1 cellular context compared by ENCODE assay signal in the genomic region with DNA sequence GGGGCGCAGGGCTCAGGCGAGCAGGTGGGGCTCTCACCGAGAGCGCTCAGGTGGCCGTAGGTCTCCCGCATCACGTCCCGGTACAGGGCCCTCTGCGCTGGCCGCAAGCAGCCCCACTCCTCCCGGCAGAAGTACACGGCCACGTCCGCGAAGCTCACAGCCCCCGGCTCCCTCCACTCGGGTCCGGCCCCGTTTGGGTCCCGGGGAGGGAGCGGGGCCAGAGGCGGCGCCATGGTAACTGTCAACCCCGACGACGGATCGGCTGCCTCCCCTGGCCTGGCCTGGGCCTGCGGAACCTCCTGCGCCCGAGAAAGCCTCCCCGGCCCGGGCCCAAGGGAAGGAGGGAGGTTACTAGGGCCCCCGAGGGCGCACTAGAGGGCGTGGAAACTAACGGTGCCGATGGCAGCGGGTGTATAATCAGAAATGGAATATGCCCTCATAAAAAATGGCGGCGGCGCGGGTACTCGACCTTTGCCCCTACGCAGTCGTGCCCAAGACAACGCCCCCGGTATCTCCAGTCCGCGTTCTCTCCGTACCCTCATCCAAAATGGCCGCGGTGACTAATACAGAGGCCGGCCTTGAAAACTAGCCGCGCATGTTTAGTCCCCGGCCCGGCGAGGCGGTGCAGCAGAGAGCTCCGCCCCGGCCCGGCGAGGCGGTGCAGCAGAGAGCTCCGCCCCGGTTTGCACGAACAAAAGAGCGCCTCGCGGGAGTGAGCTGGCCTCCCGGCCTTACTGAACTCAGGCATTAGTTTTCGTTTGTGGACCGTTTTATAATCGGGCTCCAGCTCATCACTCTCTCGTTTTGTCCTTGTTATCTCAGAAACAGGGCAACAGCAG.
TF ChIP-seq lines count a peak whose summit lies in the region.

Gene ZNF764, minus strand, starts transcription at position 425 of the 839 bp plus-strand sequence. Its CDS starts 192 bp downstream, at position 233.

TF ChIP-seq in HepG2, 621 proteins besides CTCF, POLR2A, EP300 and RAD21 (continued from another document and continues in another):
- TF ChIP-seq ZBTB39 (CRISPR knock-in tag; IDR thresholded peaks at IDR 0.05): peak; percentile 89
- no peak; the same call in 1 of the 2 replicates for TF ChIP-seq RORA (CRISPR knock-in tag; IDR thresholded peaks at IDR 0.05)
- TF ChIP-seq, protein P1, sequence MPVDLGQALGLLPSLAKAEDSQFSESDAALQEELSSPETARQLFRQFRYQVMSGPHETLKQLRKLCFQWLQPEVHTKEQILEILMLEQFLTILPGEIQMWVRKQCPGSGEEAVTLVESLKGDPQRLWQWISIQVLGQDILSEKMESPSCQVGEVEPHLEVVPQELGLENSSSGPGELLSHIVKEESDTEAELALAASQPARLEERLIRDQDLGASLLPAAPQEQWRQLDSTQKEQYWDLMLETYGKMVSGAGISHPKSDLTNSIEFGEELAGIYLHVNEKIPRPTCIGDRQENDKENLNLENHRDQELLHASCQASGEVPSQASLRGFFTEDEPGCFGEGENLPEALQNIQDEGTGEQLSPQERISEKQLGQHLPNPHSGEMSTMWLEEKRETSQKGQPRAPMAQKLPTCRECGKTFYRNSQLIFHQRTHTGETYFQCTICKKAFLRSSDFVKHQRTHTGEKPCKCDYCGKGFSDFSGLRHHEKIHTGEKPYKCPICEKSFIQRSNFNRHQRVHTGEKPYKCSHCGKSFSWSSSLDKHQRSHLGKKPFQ (CRISPR knock-in tag; IDR thresholded peaks at IDR 0.05; ENCODE audit: insufficient replicate concordance): peak; percentile 79
- TF ChIP-seq PAF1 (CRISPR knock-in tag; IDR thresholded peaks at IDR 0.05): no peak
- no peak for TF ChIP-seq E2F5 (CRISPR knock-in tag; conservative IDR thresholded peaks at IDR 0.05)
- peak; percentile 29 for TF ChIP-seq ZIK1 (CRISPR knock-in tag; IDR thresholded peaks at IDR 0.05; ENCODE audit: borderline replicate concordance, low read depth)
- TF ChIP-seq ZNF530 (CRISPR knock-in tag; IDR thresholded peaks at IDR 0.05; ENCODE audit: low read depth): no peak
- TF ChIP-seq ZNF484 (CRISPR knock-in tag; IDR thresholded peaks at IDR 0.05; ENCODE audit: borderline replicate concordance, low read depth): peak; percentile 52; the same call in 1 of the 2 replicates
- no peak for TF ChIP-seq SNRNP70 (IDR thresholded peaks at IDR 0.05; ENCODE audit: low read depth, low read length)
- TF ChIP-seq ZNF510 (CRISPR knock-in tag; IDR thresholded peaks at IDR 0.05; ENCODE audit: low read depth): peak; percentile 67; the same call in 1 of the 2 replicates
- TF ChIP-seq KDM6A (CRISPR knock-in tag; IDR thresholded peaks at IDR 0.05; ENCODE audit: low read depth): no peak
- no peak; the same call in none of the 2 replicates for TF ChIP-seq ZNF547 (CRISPR knock-in tag; IDR thresholded peaks at IDR 0.05)
- TF ChIP-seq EHMT2 (IDR thresholded peaks at IDR 0.05; ENCODE audit: borderline replicate concordance, low read depth, low read length): no peak
- TF ChIP-seq GLMP (CRISPR knock-in tag; IDR thresholded peaks at IDR 0.05; ENCODE audit: borderline replicate concordance): no peak
- TF ChIP-seq ZBTB44 (CRISPR knock-in tag; IDR thresholded peaks at IDR 0.05): 0 out of 2 replicates have a peak, but pooled peaks have one; percentile 30
- peak; percentile 89 for TF ChIP-seq POLR2G (IDR thresholded peaks at IDR 0.05; ENCODE audit: low read depth, low read length)
- TF ChIP-seq KDM2A (CRISPR knock-in tag; IDR thresholded peaks at IDR 0.05; ENCODE audit: borderline replicate concordance, low read depth): peak; percentile 86
- peak; percentile 67 for TF ChIP-seq MYC (CRISPR knock-in tag; IDR thresholded peaks at IDR 0.05; ENCODE audit: borderline replicate concordance)
- TF ChIP-seq CBFB (CRISPR knock-in tag; IDR thresholded peaks at IDR 0.05): no peak; the same call in 1 of the 2 replicates
- TF ChIP-seq JDP2 (CRISPR knock-in tag; IDR thresholded peaks at IDR 0.05; ENCODE audit: borderline replicate concordance): no peak
- peak; percentile 97 for TF ChIP-seq THAP9 (CRISPR knock-in tag; IDR thresholded peaks at IDR 0.05; ENCODE audit: borderline replicate concordance)
- TF ChIP-seq TRIM24 (CRISPR knock-in tag; IDR thresholded peaks at IDR 0.05): no peak
- TF ChIP-seq BHLHE40 (IDR thresholded peaks at IDR 0.05; ENCODE audit: low read length): 0 out of 2 replicates have a peak, but pooled peaks have one; percentile 30
- TF ChIP-seq, protein P2, sequence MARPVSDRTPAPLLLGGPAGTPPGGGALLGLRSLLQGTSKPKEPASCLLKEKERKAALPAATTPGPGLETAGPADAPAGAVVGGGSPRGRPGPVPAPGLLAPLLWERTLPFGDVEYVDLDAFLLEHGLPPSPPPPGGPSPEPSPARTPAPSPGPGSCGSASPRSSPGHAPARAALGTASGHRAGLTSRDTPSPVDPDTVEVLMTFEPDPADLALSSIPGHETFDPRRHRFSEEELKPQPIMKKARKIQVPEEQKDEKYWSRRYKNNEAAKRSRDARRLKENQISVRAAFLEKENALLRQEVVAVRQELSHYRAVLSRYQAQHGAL (CRISPR knock-in tag; IDR thresholded peaks at IDR 0.05; ENCODE audit: not compliant biosample characterization): peak; percentile 30
- no peak for TF ChIP-seq ZNF432 (CRISPR knock-in tag; IDR thresholded peaks at IDR 0.05; ENCODE audit: borderline replicate concordance)
- peak; percentile 87; the same call in 1 of the 2 replicates for TF ChIP-seq ZBTB34 (CRISPR knock-in tag; IDR thresholded peaks at IDR 0.05)
- peak; percentile 45 for TF ChIP-seq HNRNPK (IDR thresholded peaks at IDR 0.05; ENCODE audit: low read depth, low read length, poor library complexity, severe bottlenecking)
- no peak; the same call in 1 of the 2 replicates for TF ChIP-seq ZNF709 (CRISPR knock-in tag; IDR thresholded peaks at IDR 0.05)
- peak; percentile 90; the same call in 1 of the 2 replicates for TF ChIP-seq DNMT1 (CRISPR knock-in tag; IDR thresholded peaks at IDR 0.05)
- TF ChIP-seq ZSCAN29 (CRISPR knock-in tag; conservative IDR thresholded peaks at IDR 0.05): peak; percentile 63; the same call in 1 of the 2 replicates
- TF ChIP-seq, protein P3, sequence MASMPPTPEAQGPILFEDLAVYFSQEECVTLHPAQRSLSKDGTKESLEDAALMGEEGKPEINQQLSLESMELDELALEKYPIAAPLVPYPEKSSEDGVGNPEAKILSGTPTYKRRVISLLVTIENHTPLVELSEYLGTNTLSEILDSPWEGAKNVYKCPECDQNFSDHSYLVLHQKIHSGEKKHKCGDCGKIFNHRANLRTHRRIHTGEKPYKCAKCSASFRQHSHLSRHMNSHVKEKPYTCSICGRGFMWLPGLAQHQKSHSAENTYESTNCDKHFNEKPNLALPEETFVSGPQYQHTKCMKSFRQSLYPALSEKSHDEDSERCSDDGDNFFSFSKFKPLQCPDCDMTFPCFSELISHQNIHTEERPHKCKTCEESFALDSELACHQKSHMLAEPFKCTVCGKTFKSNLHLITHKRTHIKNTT (CRISPR knock-in tag; IDR thresholded peaks at IDR 0.05): no peak
- TF ChIP-seq, protein P4, sequence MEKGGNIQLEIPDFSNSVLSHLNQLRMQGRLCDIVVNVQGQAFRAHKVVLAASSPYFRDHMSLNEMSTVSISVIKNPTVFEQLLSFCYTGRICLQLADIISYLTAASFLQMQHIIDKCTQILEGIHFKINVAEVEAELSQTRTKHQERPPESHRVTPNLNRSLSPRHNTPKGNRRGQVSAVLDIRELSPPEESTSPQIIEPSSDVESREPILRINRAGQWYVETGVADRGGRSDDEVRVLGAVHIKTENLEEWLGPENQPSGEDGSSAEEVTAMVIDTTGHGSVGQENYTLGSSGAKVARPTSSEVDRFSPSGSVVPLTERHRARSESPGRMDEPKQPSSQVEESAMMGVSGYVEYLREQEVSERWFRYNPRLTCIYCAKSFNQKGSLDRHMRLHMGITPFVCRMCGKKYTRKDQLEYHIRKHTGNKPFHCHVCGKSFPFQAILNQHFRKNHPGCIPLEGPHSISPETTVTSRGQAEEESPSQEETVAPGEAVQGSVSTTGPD (CRISPR knock-in tag; IDR thresholded peaks at IDR 0.05): peak; percentile 26; the same call in 1 of the 2 replicates
- TF ChIP-seq SRSF1 (optimal IDR thresholded peaks at IDR 0.05; ENCODE audit: low read depth, low read length): peak; percentile 1
- TF ChIP-seq ZNF562 (CRISPR knock-in tag; IDR thresholded peaks at IDR 0.05; ENCODE audit: borderline replicate concordance): no peak
- peak; percentile 90 for TF ChIP-seq CREM (IDR thresholded peaks at IDR 0.05)
- no peak for TF ChIP-seq CREM (CRISPR knock-in tag; IDR thresholded peaks at IDR 0.05)
- no peak for TF ChIP-seq ZNF841 (CRISPR knock-in tag; IDR thresholded peaks at IDR 0.05; ENCODE audit: borderline replicate concordance)
- TF ChIP-seq ARNT (IDR thresholded peaks at IDR 0.05): no peak
- TF ChIP-seq HOXD1 (CRISPR knock-in tag; IDR thresholded peaks at IDR 0.05): peak; percentile 48; the same call in 1 of the 2 replicates
